In the genomic region with DNA sequence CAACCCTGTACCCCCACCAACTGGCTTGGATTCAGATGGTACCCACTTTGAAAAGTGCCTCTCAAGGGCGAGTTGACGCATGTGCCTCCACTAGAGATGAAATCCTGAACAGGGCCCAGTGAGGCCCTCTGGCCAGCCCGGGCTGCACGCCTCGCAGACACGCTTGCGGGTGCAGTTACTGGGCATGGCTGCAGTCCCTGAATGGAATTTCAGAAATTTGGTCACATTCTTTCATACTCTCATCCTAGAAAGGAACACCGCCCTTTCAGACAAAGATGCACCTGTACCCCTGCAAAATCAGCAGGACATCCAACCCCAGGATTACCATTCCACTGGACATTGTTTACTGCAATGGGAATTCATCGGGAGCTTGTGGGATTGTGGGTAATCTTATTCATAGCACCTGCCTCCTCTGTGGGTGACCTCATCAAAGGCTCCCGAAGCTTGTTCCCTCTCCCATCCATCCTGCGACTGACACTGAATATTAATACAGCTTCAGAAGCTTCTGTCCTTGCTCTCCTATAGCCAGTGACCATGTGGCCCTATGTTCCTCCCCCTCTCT, we compare ENCODE assay signal across 24 cellular contexts. TPM values are rescaled to one million over a fixed set of nuclear protein-coding genes. Genes with fewer than 3 reads are reported as not detected.
DNase-seq lines count a peak whose midpoint lies in the region; ATAC-seq, FAIRE-seq and TF ChIP-seq lines count a peak whose summit lies in the region.
"Had no signal": no experiment of that assay in that cellular context is flagged by ENCODE, and none has a peak within 500 bp of the region (broad histone marks: within the 10 kb centered on the region; RNA-seq: fewer than 3 reads in every experiment).

No MANE protein-coding gene starts in this region.

- H3K18ac ChIP-seq in neuronal stem cell (ENCODE audit: low read length) = no peak overlapping the region

- H2BK12ac ChIP-seq in neuronal stem cell (ENCODE audit: low read length) = no peak overlapping the region

- RAD21 ChIA-PET in HCT116 (lab: Charles Lee; ENCODE audit: low non-redundant PET in 1 of 2, low total read pairs in 2 of 2, uncharacterized antibody in 2 of 2, unreplicated experiment in 2 of 2) = no interaction called here

- TF ChIP-seq RAD21 in HCT116 (IDR thresholded peaks at IDR 0.05; ENCODE audit: low read depth) = no peak

- H3K4me2 ChIP-seq in HCT116 (ENCODE audit: low read length) (no peak overlapping the region), neuronal stem cell (ENCODE audit: insufficient read depth, low read length, poor library complexity, severe bottlenecking) (no peak overlapping the region)

- ATAC-seq in HCT116 (peak; percentile 67), aorta (ENCODE audit: low FRiP score) (no peak)
- ATAC-seq: activated CD4-positive, CD25-positive, alpha-beta regulatory T cell treated with anti-CD3 and anti-CD28 coated beads, Interleukin-2, amount 50 U/mL, for 24 hours; lower lobe of right lung; sciatic nerve had no signal

- no peaks in the 10 kb centered on the region for H3K9me2 ChIP-seq in HCT116 (ENCODE audit: insufficient read depth)

- H3K27me3 ChIP-seq in HCT116 (ENCODE audit: insufficient read depth, low read length) (no peaks in the 10 kb centered on the region), WERI-Rb-1 (ENCODE audit: insufficient read depth, low read depth, severe bottlenecking) (no peaks in the 10 kb centered on the region), left ventricle myocardium inferior (ENCODE audit: low read depth) (no peaks in the 10 kb centered on the region), neuronal stem cell (ENCODE audit: control insufficient read depth in 3 of 3, insufficient read depth in 3 of 3, low read depth in 1 of 3, low read length in 3 of 3) (peaks cover 0 to 2% (median 0%) of the 10 kb centered on the region in 3 experiments), aorta (ENCODE audit: control insufficient read depth in 1 of 2, insufficient read depth in 2 of 2, low read length in 1 of 2) (no peaks in the 10 kb centered on the region)
- H3K27me3 ChIP-seq: MG63 had no signal

- H3K9ac ChIP-seq in HCT116 (ENCODE audit: low read length) (no peak overlapping the region), neuronal stem cell (ENCODE audit: low read depth, low read length, poor library complexity) (no peak overlapping the region)

- H3K4me3 ChIP-seq in HCT116 (replicated peaks in 1 of 2; ENCODE audit: low read depth in 1 of 2, low read length in 2 of 2) (no peak overlapping the region), WERI-Rb-1 (ENCODE audit: low read depth, low read length) (no peak overlapping the region), left ventricle myocardium inferior (no peak overlapping the region), neuronal stem cell (ENCODE audit: low read length in 2 of 2) (no peak overlapping the region), aorta (ENCODE audit: low read length in 2 of 2) (no peak overlapping the region)
- H3K4me3 ChIP-seq: lower lobe of right lung, MG63 had no signal

- no peak overlapping the region for H2BK5ac ChIP-seq in neuronal stem cell (ENCODE audit: low read length)

- H2AFZ ChIP-seq in HCT116 (ENCODE audit: low read depth, low read length, poor library complexity, severe bottlenecking) = peak overlapping the region; percentile 45
- H2AFZ ChIP-seq in neuronal stem cell (ENCODE audit: low read length) = peak overlapping the region; percentile 5

- no peak overlapping the region for H3K23ac ChIP-seq in neuronal stem cell (ENCODE audit: low read depth, low read length, poor library complexity)

- H3K4ac ChIP-seq in neuronal stem cell (ENCODE audit: low read length) = no peak overlapping the region

- H4K91ac ChIP-seq in neuronal stem cell (ENCODE audit: low read depth, low read length, poor library complexity) = no peak overlapping the region

- H3K9me3 ChIP-seq in HCT116 (ENCODE audit: control insufficient read depth in 1 of 2, insufficient read depth in 1 of 2, low read depth in 1 of 2, low read length in 2 of 2) (no peaks in the 10 kb centered on the region), WERI-Rb-1 (ENCODE audit: severe bottlenecking) (no peaks in the 10 kb centered on the region), left ventricle myocardium inferior (replicated peaks) (no peaks in the 10 kb centered on the region), neuronal stem cell (replicated peaks in 1 of 2; ENCODE audit: control insufficient read depth in 2 of 2, insufficient read depth in 1 of 2, low read depth in 1 of 2, low read length in 2 of 2) (no peaks in the 10 kb centered on the region), aorta (ENCODE audit: control insufficient read depth, low read length) (no peaks in the 10 kb centered on the region)
- H3K9me3 ChIP-seq: lower lobe of right lung, MG63 had no signal

- no peaks in the 10 kb centered on the region for H3K4me1 ChIP-seq in HCT116 (ENCODE audit: control insufficient read depth in 1 of 2, insufficient read depth in 2 of 2, low read length in 2 of 2)
- peaks cover 31% of the 10 kb centered on the region for H3K4me1 ChIP-seq in left ventricle myocardium inferior
- peaks cover 13 to 33% of the 10 kb centered on the region in 2 donors for H3K4me1 ChIP-seq in neuronal stem cell (ENCODE audit: control insufficient read depth in 2 of 2, insufficient read depth in 1 of 2, low read depth in 1 of 2, low read length in 2 of 2)
- no peaks in the 10 kb centered on the region for H3K4me1 ChIP-seq in aorta (ENCODE audit: control insufficient read depth in 1 of 2, insufficient read depth in 2 of 2, low read length in 2 of 2)
- H3K4me1 ChIP-seq: lower lobe of right lung had no signal

- H4K8ac ChIP-seq in neuronal stem cell (ENCODE audit: low read depth, low read length) = no peak overlapping the region

- no peaks in the 10 kb centered on the region for H3K79me2 ChIP-seq in HCT116 (ENCODE audit: insufficient read depth, low read length)

- DNase-seq in HCT116 (ENCODE audit: low read depth, low spot score) = no peak
- peak; percentile 15 for DNase-seq in WERI-Rb-1
- peak; percentile 24 for DNase-seq in left ventricle myocardium inferior
- peak; percentile 67 for DNase-seq in neuronal stem cell (ENCODE audit: low spot score)
- no peak for DNase-seq in aorta
- DNase-seq in GM03348 (ENCODE audit: low spot score) = no peak
- DNase-seq in HTR-8/SVneo (ENCODE audit: insufficient read length, low spot score) = no peak
- DNase-seq: activated naive CD4-positive, alpha-beta T cell treated with Interleukin-2 at 50 U/mL for 16 hours; activated T-cell treated with anti-CD3 and anti-CD28 coated beads, Interleukin-2, amount 50 U/mL, for 1 hour; dermis blood vessel endothelial cell; EL; GOT3; lower lobe of right lung; MG63; NCI-H1436 treated with DMSO at 0.1 percent for 48 hours; NCI-H2171 treated with DMSO at 0.1 percent for 48 hours; NCI-H69; stimulated activated CD4-positive, alpha-beta T cell treated with anti-CD3 and anti-CD28 coated beads, Interleukin-15, amount 100 ng/mL, for 24 hours; SW 1271 had no signal

- FAIRE-seq in HTR-8/SVneo (lab: Jason Lieb, UNC) = no peak
- FAIRE-seq: GM19239 had no signal

- BruUV-seq in HCT116 (replicated peaks; lab: Mats Ljungman, UMichigan) = no TSS peak

- CTCF ChIA-PET in HCT116 (lab: Charles Lee) = no interaction called here

- no peak for TF ChIP-seq POLR2A in HCT116 (IDR thresholded peaks at IDR 0.05; ENCODE audit: borderline replicate concordance, extremely low read depth, insufficient read depth, insufficient read length)

- no peak overlapping the region for H2BK120ac ChIP-seq in neuronal stem cell (ENCODE audit: low read depth, low read length)

- intact Hi-C loops in HCT116 (cut with micrococcal nuclease) (no loop called here), left ventricle myocardium inferior (cut with micrococcal nuclease) (no loop called here), aorta (cut with DNase I) (no loop called here)

- no peaks in the 10 kb centered on the region for H4K20me1 ChIP-seq in HCT116 (ENCODE audit: insufficient read depth)

- no peaks in the 10 kb centered on the region for H3K79me1 ChIP-seq in neuronal stem cell (ENCODE audit: low read depth, low read length)

- TF ChIP-seq CTCF in HCT116 (IDR thresholded peaks at IDR 0.05 in 2 of 3, conservative IDR thresholded peaks at IDR 0.05 in 1 of 3; ENCODE audit: borderline replicate concordance in 1 of 3, insufficient read depth in 1 of 3, low read depth in 2 of 3, low read length in 2 of 3) = no peak
- TF ChIP-seq CTCF in WERI-Rb-1 (IDR thresholded peaks at IDR 0.05; ENCODE audit: low read depth, low read length) = no peak
- TF ChIP-seq CTCF in left ventricle myocardium inferior (IDR thresholded peaks at IDR 0.05; ENCODE audit: borderline replicate concordance) = no peak

- H2AK5ac ChIP-seq in neuronal stem cell (ENCODE audit: low read depth, low read length) = no peak overlapping the region

- POLR2A ChIA-PET in HCT116 (lab: Charles Lee) = no interaction called here

- H3K27ac ChIP-seq in HCT116 (ENCODE audit: low read depth, low read length) (no peak overlapping the region), WERI-Rb-1 (no peak overlapping the region), left ventricle myocardium inferior (replicated peaks) (peak overlapping the region; percentile 80), neuronal stem cell (replicated peaks; ENCODE audit: low read length) (peak overlapping the region; percentile 80), aorta (ENCODE audit: low read depth in 1 of 2, low read length in 2 of 2) (no peak overlapping the region)
- H3K27ac ChIP-seq: C4-2B, epithelial cell of prostate, lower lobe of right lung had no signal

- WGBS in neuronal stem cell (ENCODE audit: extremely low coverage in 2 of 2, insufficient read length in 2 of 2, insufficient replicate concordance in 1 of 2), 2 donors = no CpG with 5 or more reads among the region's 11 CpGs
- 95% methylated on average over 11 of the region's 11 CpGs for WGBS in aorta, 2 donors

- no peak overlapping the region for H2BK15ac ChIP-seq in neuronal stem cell (ENCODE audit: low read length)

- H3K14ac ChIP-seq in neuronal stem cell (ENCODE audit: low read length) = no peak overlapping the region

- H3K36me3 ChIP-seq in HCT116 (ENCODE audit: control insufficient read depth in 1 of 2, insufficient read depth in 2 of 2, low read length in 2 of 2) (no peaks in the 10 kb centered on the region), WERI-Rb-1 (no peaks in the 10 kb centered on the region), left ventricle myocardium inferior (no peaks in the 10 kb centered on the region), neuronal stem cell (replicated peaks in 1 of 2; ENCODE audit: control insufficient read depth in 2 of 2, insufficient read depth in 2 of 2, low read length in 2 of 2) (no peaks in the 10 kb centered on the region), aorta (ENCODE audit: control insufficient read depth in 1 of 2, insufficient read depth in 2 of 2, low read length in 1 of 2) (no peaks in the 10 kb centered on the region)
- H3K36me3 ChIP-seq: lower lobe of right lung, MG63 had no signal

TF ChIP-seq in HCT116, 20 proteins besides CTCF, POLR2A, EP300 and RAD21 (continues in another document):
- no peak for TF ChIP-seq YY1 (IDR thresholded peaks at IDR 0.05; ENCODE audit: extremely low read depth, insufficient replicate concordance, low read depth, low read length)

RNA-seq across cellular contexts. Expression of a gene that starts 42.5 kb away (rescaled TPM):
- total RNA-seq in HCT116 (2021; ENCODE audit: unreplicated experiment) (22.5 TPM), left ventricle myocardium inferior (12,604 TPM), aorta (1,000 to 10,000 TPM in 1 of 2 donors, 100 to 1,000 TPM in 1; 861 to 1,497 TPM)
- 21.6 and 27.5 TPM in 2 replicates for polyA plus RNA-seq in HCT116 (2012)
- polyA plus RNA-seq in neuronal stem cell (2013, experiment 1 of 2) = 1,430 TPM
- 1,425 TPM for polyA plus RNA-seq in neuronal stem cell (2013, experiment 2 of 2)
- polyA plus RNA-seq in aorta = 1,000 to 10,000 TPM; 1,109 to 1,230 TPM

Comparison
In these comparisons a context has a peak if more than half of its experiments do, and no peak if none do; other contexts are left out.
1. DNase-seq: peak in WERI-Rb-1 (single experiment), left ventricle myocardium inferior (single experiment) and neuronal stem cell (single experiment); none in HCT116 (single experiment), aorta (0 of 2), GM03348 (single experiment) and HTR-8/SVneo (single experiment).
2. H3K27ac ChIP-seq: peak in left ventricle myocardium inferior (single experiment) and neuronal stem cell (single experiment); none in HCT116 (single experiment), WERI-Rb-1 (single experiment) and aorta (0 of 2).
3. RNA of a gene that starts 42.5 kb away (total RNA-seq): 12,604 TPM in left ventricle myocardium inferior (single experiment) and 861 to 1,497 TPM in aorta; 22.5 TPM in HCT116 (single experiment); every median in the first group is over 10 times any median in the second.